ENCODE assay signal across 9 cellular contexts in the genomic region with DNA sequence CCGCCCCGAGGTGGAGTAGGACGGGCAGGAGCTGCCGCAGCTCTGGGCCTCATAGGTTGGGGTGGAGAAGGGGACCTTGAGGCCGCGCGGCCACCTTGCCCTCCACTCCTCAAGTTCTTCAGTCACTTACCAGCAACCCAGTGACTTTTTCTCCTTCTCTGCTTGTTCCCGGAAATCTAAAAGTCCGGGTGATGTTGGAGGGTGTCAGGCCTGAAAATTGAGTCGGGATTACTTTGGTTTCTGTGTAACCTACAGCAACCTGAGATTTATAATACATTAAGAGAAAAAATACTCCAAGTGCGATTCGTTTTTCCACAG. TPM values are rescaled to one million over a fixed set of nuclear protein-coding genes. Genes with fewer than 3 reads are reported as not detected.
A peak's percentile ranks its signal among the peaks of the same experiment; 100 is the strongest.
DNase-seq lines count a peak whose midpoint lies in the region; ATAC-seq and TF ChIP-seq lines count a peak whose summit lies in the region.
"Had no signal": no experiment of that assay in that cellular context is flagged by ENCODE, and none has a peak within 500 bp of the region (broad histone marks: within the 10 kb centered on the region; RNA-seq: fewer than 3 reads in every experiment).

No MANE protein-coding gene starts in this region.

- POLR2A ChIA-PET in SK-N-SH (lab: Yijun Ruan, JAX), result interaction anchor here (1.0 to 2.6 kb wide), 5 partner anchors 11 to 342 kb away, joined by 3 to 12 read pairs (median 5); partner anchors contain the start of genes TSPYL1 and TSPYL4

- H3K9me3 ChIP-seq in SK-N-SH (no peaks in the 10 kb centered on the region), ascending aorta (no peaks in the 10 kb centered on the region), suprapubic skin (no peaks in the 10 kb centered on the region)

- H3K27me3 ChIP-seq in SK-N-SH (ENCODE audit: insufficient read depth), result no peaks in the 10 kb centered on the region
- no peaks in the 10 kb centered on the region for H3K27me3 ChIP-seq in ascending aorta
- no peaks in the 10 kb centered on the region for H3K27me3 ChIP-seq in layer of hippocampus (ENCODE audit: control insufficient read depth, insufficient read depth, low read length)
- no peaks in the 10 kb centered on the region for H3K27me3 ChIP-seq in suprapubic skin

- H3K36me3 ChIP-seq in SK-N-SH (replicated peaks in 1 of 2; ENCODE audit: control insufficient read depth in 1 of 2, insufficient read depth in 2 of 2, low read length in 1 of 2) (peaks cover 7 to 21% of the 10 kb centered on the region in 2 experiments), ascending aorta (peaks cover 0 to 20% of the 10 kb centered on the region in 2 donors), suprapubic skin (peaks cover 14% of the 10 kb centered on the region)

- no peak for TF ChIP-seq EP300 in SK-N-SH (IDR thresholded peaks at IDR 0.05; ENCODE audit: borderline replicate concordance in 1 of 2, low read depth in 1 of 2, low read length in 1 of 2)
- TF ChIP-seq EP300 in suprapubic skin (IDR thresholded peaks at IDR 0.05), result no peak

- H3K9me2 ChIP-seq in SK-N-SH, result no peaks in the 10 kb centered on the region

- no peaks in the 10 kb centered on the region for H4K20me1 ChIP-seq in SK-N-SH (ENCODE audit: insufficient read depth)

- no peak for TF ChIP-seq POLR2A in suprapubic skin (IDR thresholded peaks at IDR 0.05)

- H3K27ac ChIP-seq in SK-N-SH (ENCODE audit: low read depth in 2 of 2, low read length in 1 of 2) (peak overlapping the region; percentile 84 to 89), ascending aorta (peak overlapping the region; percentile 89 to 92), layer of hippocampus (ENCODE audit: low read depth, low read length) (peak overlapping the region; percentile 81), suprapubic skin (peak overlapping the region; percentile 94)

- CTCF ChIA-PET in SK-N-SH (lab: Yijun Ruan, JAX), result interaction anchor here (0.6 to 5.4 kb wide), 14 partner anchors 10 to 357 kb away, joined by 3 to 38 read pairs (median 4); partner anchors contain the start of gene ZUP1

- no peak for TF ChIP-seq RAD21 in SK-N-SH (IDR thresholded peaks at IDR 0.05; ENCODE audit: low read length)

- peak overlapping the region; percentile 97 to 98 for H3K4me3 ChIP-seq in SK-N-SH (ENCODE audit: low read depth in 2 of 2, low read length in 1 of 2)
- peak overlapping the region; percentile 68 to 74 for H3K4me3 ChIP-seq in ascending aorta
- H3K4me3 ChIP-seq in suprapubic skin, result peak overlapping the region; percentile 59

- WGBS in SK-N-SH (ENCODE audit: low lambda C conversion rate), result 0% methylated on average over 8 of the region's 12 CpGs
- 0% methylated on average over 8 of the region's 12 CpGs for WGBS in suprapubic skin

- peak overlapping the region; percentile 80 for H3K4me2 ChIP-seq in SK-N-SH

- TF ChIP-seq CTCF in SK-N-SH (IDR thresholded peaks at IDR 0.05) (no peak), ascending aorta (IDR thresholded peaks at IDR 0.05) (no peak), suprapubic skin (IDR thresholded peaks at IDR 0.05) (no peak)

- peaks cover 11% of the 10 kb centered on the region for H3F3A ChIP-seq in SK-N-SH (replicated peaks; ENCODE audit: insufficient read depth)

- intact Hi-C loops in ascending aorta (cut with DNase I), result loop anchor here (1.0 to 5.0 kb wide), 4 partner anchors 45 to 293 kb away; partner anchors contain the start of genes CALHM5, RSPH4A, TSPYL1 and ZUP1

- H3K9ac ChIP-seq in SK-N-SH, result peak overlapping the region; percentile 89

- H3K4me1 ChIP-seq in SK-N-SH (ENCODE audit: control insufficient read depth in 1 of 2, insufficient read depth in 2 of 2, low read depth in 1 of 2, low read length in 1 of 2), result peaks cover 4 to 6% of the 10 kb centered on the region in 2 experiments; a peak in 3 of 4 replicates
- H3K4me1 ChIP-seq in ascending aorta, result peaks cover 0 to 14% of the 10 kb centered on the region in 2 donors
- H3K4me1 ChIP-seq in suprapubic skin, result peaks cover 35% of the 10 kb centered on the region

- H2AFZ ChIP-seq in SK-N-SH (ENCODE audit: low read depth), result peak overlapping the region; percentile 81

- ATAC-seq in SK-N-SH treated with all-trans-retinoic acid at 6 μM for 48 hours, result no peak

- DNase-seq in SK-N-SH (no peak), ascending aorta (ENCODE audit: low spot score in 2 of 2) (no peak), suprapubic skin (ENCODE audit: low spot score in 2 of 2) (no peak), SIG-M5 treated with dmso at 0.1 percent for 504 hours (lab: John Stamatoyannopoulos, UW; ENCODE audit: unreplicated experiment) (no peak), nucleus accumbens (lab: John Stamatoyannopoulos, UW) (no peak), DMS153 (lab: John Stamatoyannopoulos, UW) (no peak)

- H3K79me2 ChIP-seq in SK-N-SH (ENCODE audit: insufficient read depth), result peaks cover 69% of the 10 kb centered on the region

TF ChIP-seq in SK-N-SH, 30 proteins besides CTCF, POLR2A, EP300 and RAD21:
- TF ChIP-seq, protein P1, sequence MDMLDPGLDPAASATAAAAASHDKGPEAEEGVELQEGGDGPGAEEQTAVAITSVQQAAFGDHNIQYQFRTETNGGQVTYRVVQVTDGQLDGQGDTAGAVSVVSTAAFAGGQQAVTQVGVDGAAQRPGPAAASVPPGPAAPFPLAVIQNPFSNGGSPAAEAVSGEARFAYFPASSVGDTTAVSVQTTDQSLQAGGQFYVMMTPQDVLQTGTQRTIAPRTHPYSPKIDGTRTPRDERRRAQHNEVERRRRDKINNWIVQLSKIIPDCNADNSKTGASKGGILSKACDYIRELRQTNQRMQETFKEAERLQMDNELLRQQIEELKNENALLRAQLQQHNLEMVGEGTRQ (IDR thresholded peaks at IDR 0.05; ENCODE audit: borderline replicate concordance, low read depth, low read length), result no peak

TF ChIP-seq in SK-N-SH treated with all-trans-retinoic acid at 6 μM for 48 hours, 23 proteins besides CTCF, POLR2A, EP300 and RAD21 (continues in another document):
- no peak for TF ChIP-seq RARB (CRISPR knock-in tag; IDR thresholded peaks at IDR 0.05)
- no peak for TF ChIP-seq SNAI2 (CRISPR knock-in tag; IDR thresholded peaks at IDR 0.05)
- TF ChIP-seq BACH2 (CRISPR knock-in tag; IDR thresholded peaks at IDR 0.05; ENCODE audit: borderline replicate concordance), result no peak
- TF ChIP-seq CSRNP3 (CRISPR knock-in tag; IDR thresholded peaks at IDR 0.05), result no peak
- TF ChIP-seq, protein P2, sequence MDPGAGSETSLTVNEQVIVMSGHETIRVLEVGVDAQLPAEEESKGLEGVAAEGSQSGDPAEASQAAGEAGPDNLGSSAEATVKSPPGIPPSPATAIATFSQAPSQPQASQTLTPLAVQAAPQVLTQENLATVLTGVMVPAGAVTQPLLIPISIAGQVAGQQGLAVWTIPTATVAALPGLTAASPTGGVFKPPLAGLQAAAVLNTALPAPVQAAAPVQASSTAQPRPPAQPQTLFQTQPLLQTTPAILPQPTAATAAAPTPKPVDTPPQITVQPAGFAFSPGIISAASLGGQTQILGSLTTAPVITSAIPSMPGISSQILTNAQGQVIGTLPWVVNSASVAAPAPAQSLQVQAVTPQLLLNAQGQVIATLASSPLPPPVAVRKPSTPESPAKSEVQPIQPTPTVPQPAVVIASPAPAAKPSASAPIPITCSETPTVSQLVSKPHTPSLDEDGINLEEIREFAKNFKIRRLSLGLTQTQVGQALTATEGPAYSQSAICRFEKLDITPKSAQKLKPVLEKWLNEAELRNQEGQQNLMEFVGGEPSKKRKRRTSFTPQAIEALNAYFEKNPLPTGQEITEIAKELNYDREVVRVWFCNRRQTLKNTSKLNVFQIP (CRISPR knock-in tag; IDR thresholded peaks at IDR 0.05; ENCODE audit: borderline replicate concordance, low read depth), result no peak
- no peak for TF ChIP-seq ZC3H10 (CRISPR knock-in tag; IDR thresholded peaks at IDR 0.05)
- no peak for TF ChIP-seq GLIS3 (CRISPR knock-in tag; IDR thresholded peaks at IDR 0.05)
- no peak for TF ChIP-seq ZNF8 (CRISPR knock-in tag; IDR thresholded peaks at IDR 0.05)
- no peak for TF ChIP-seq ARNTL (CRISPR knock-in tag; IDR thresholded peaks at IDR 0.05; ENCODE audit: borderline replicate concordance, low read depth)

RNA-seq across cellular contexts. Expression of gene RWDD1, which starts 0.3 kb away (rescaled TPM):
- polyA plus RNA-seq in SK-N-SH (2012; rRNA removed), result 17.7 and 18.8 TPM in 2 replicates
- 24.6 and 37.6 TPM in 2 replicates for polyA plus RNA-seq in SK-N-SH (2012; cell fraction: cytosol; rRNA removed)
- polyA plus RNA-seq in SK-N-SH (2012; cell fraction: nucleus; rRNA removed), result 5.1 and 6.7 TPM in 2 replicates
- total RNA-seq in ascending aorta, result 11.0 TPM
- total RNA-seq in suprapubic skin, result 10 to 100 TPM; 24.6 to 38.1 (median 27.1) TPM

RNA-seq across cellular contexts. Expression of gene CALHM4, which starts 18.1 kb away (rescaled TPM):
- polyA plus RNA-seq in SK-N-SH (2012; rRNA removed), result not detected in 2 replicates
- polyA plus RNA-seq in SK-N-SH (2012; cell fraction: cytosol; rRNA removed), result 0.04 and 0.05 TPM in 2 replicates
- 0.05 TPM in 1 of 2 replicates, not detected in the other for polyA plus RNA-seq in SK-N-SH (2012; cell fraction: nucleus; rRNA removed)
- total RNA-seq in ascending aorta (not detected), suprapubic skin (10 to 100 TPM in 1 of 4 donors, 1 to 10 TPM in 2, not detected in 1; 1.8 to 12.5 (median 2.6) TPM)
- total RNA-seq: HT1080 had no signal

RNA-seq across cellular contexts. Expression of gene TRAPPC3L, which starts 26.2 kb away (rescaled TPM):
- 0.03 and 0.11 TPM in 2 replicates for polyA plus RNA-seq in SK-N-SH (2012; rRNA removed)
- 0.05 and 0.09 TPM in 2 replicates for polyA plus RNA-seq in SK-N-SH (2012; cell fraction: cytosol; rRNA removed)
- polyA plus RNA-seq in SK-N-SH (2012; cell fraction: nucleus; rRNA removed), result 0.07 TPM in 1 of 2 replicates, not detected in the other
- not detected for total RNA-seq in ascending aorta
- total RNA-seq in suprapubic skin, result not detected

RNA-seq across cellular contexts. Expression of gene RSPH4A, which starts 44.6 kb away (rescaled TPM):
- polyA plus RNA-seq in SK-N-SH (2012; rRNA removed), result 0.30 and 0.37 TPM in 2 replicates
- 0.26 and 0.27 TPM in 2 replicates for polyA plus RNA-seq in SK-N-SH (2012; cell fraction: cytosol; rRNA removed)
- 0.81 and 0.89 TPM in 2 replicates for polyA plus RNA-seq in SK-N-SH (2012; cell fraction: nucleus; rRNA removed)
- total RNA-seq in ascending aorta, result 17.9 TPM
- total RNA-seq in suprapubic skin, result 1 to 10 TPM in 1 of 4 donors, under 1 TPM in 2, not detected in 1; 0.25 to 2.0 (median 0.81) TPM
